Comparison of ENCODE assay signal across 11 cellular contexts in genomic region chr14:41739203-41739602, GRCh38.
"Had no signal": no experiment of that assay in that cellular context is flagged by ENCODE, and none has a peak within 500 bp of the region (broad histone marks: within the 10 kb centered on the region; RNA-seq: fewer than 3 reads in every experiment).

No MANE protein-coding gene starts in this region.

- H3K4me1 Mint-ChIP-seq: GM23338, H9 had no signal

- H3K27ac Mint-ChIP-seq: GM23338, H9, HFFc6 had no signal

- H3K4me3 ChIP-seq: GM23248, GM23338, HAP-1 had no signal

- H2AFZ ChIP-seq: GM23248, GM23338 had no signal

- H3K9ac ChIP-seq: GM23248 had no signal

- H3K27ac ChIP-seq: GM23248 had no signal

- H3K4me2 ChIP-seq: GM23338 had no signal

- H3K4me3 Mint-ChIP-seq: GM23338, H9, HFFc6 had no signal

- DNase-seq: GM23248, GOT3, H7, H9, HCEC 1CT, HFFc6 had no signal

- FAIRE-seq: H1, H54 had no signal

- ATAC-seq: GM23338, HCT116 had no signal

- H3K36me3 ChIP-seq: HAP-1 had no signal

- H3K4me1 ChIP-seq: HAP-1 had no signal
